27 cellular contexts compared by ENCODE assay signal in the genomic region with DNA sequence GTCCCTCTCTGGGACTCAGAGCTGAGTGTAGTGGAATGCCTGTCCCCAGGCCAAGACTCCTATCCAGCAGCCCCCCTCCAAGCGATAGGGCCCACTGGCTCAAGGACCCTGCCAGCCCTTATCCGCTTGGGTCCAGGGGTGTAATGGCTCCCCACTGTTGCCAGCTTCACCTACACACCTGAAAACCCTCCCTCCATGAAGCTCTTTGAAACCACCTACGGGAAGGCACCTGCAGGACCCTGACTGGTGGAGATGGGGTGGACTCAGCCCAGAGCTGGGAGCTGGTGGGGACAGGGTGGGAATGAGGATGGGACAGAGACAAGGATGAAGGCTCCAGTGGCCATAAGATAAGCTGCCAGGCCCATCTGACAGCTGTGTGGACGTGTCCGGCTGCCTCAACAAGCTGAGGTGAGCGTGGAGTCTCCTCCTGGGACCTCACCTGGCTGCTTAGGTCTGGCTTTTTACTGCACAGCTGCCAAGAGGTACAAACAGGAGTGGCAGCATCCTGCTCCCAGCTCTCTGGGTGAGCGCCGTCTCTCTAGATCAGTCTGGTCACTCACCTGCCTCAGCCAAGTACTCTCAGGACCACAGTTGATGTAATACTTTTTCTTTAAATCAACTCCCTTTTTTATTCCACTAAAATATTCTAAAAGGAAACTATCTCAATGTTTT. TPM values are rescaled to one million over a fixed set of nuclear protein-coding genes. Genes with fewer than 3 reads are reported as not detected.
"Had no signal": no experiment of that assay in that cellular context is flagged by ENCODE, and none has a peak within 500 bp of the region (broad histone marks: within the 10 kb centered on the region; RNA-seq: fewer than 3 reads in every experiment).

No MANE protein-coding gene starts in this region.

- DNase-seq: IMR-90; Karpas-422; KG1; MG63; NCI-H1092; NCI-H1105 treated with DMSO at 0.1 percent for 48 hours; NCI-H1417 treated with DMSO at 0.1 percent for 48 hours; NCI-H146; NCI-H1694 treated with DMSO at 0.1 percent for 48 hours; NCI-H1930; NCI-H2081; NCI-H2107; NCI-H2227 treated with DMSO at 0.1 percent for 48 hours; NCI-H524; NCI-H526 treated with DMSO at 0.1 percent for 48 hours; NCI-H748 treated with DMSO at 0.1 percent for 48 hours; NK-92 treated with Interleukin-12 subunit alpha and Interleukin-12 subunit beta, amount 100 ng/mL, for 24 hours; PC-3; SHP77; SK-N-SH; SW 1271 had no signal

- ATAC-seq: HepG2, Panc1, PC-3 had no signal

RNA-seq across cellular contexts. Expression of gene DRGX, which starts 41.9 kb away (rescaled TPM):
- total RNA-seq: HepG2, HT1080, IMR-90, NCI-H460, OCI-LY7, SK-MEL-5 had no signal

RNA-seq across cellular contexts. Expression of gene C10orf71, which starts 55.1 kb away (rescaled TPM):
- total RNA-seq: HepG2, HT1080, IMR-90, NCI-H460, PC-3, SK-MEL-5 had no signal
